ENCODE assay signal across 18 cellular contexts in genomic region chr7:1362301-1362700, GRCh38.
DNase-seq lines count a peak whose midpoint lies in the region; ATAC-seq, FAIRE-seq and TF ChIP-seq lines count a peak whose summit lies in the region.
"Had no signal": no experiment of that assay in that cellular context is flagged by ENCODE, and none has a peak within 500 bp of the region (broad histone marks: within the 10 kb centered on the region; RNA-seq: fewer than 3 reads in every experiment).

No MANE protein-coding gene starts in this region.

- WGBS in aorta, 2 donors, result 62% methylated on average over 12 of the region's 12 CpGs

- DNase-seq in left ventricle myocardium superior (peak; percentile 16), left cardiac atrium (no peak), RWPE2 (ENCODE audit: low spot score) (peak; percentile 57), kidney (peak; percentile 72), aorta (peak; percentile 21 to 56)
- DNase-seq: CD8-positive, alpha-beta T cell; COR-L47; DMS153; DMS79 treated with DMSO at 0.1 percent for 48 hours; EL; HCEC 1CT had no signal

- H3K9me3 ChIP-seq in RWPE2 (ENCODE audit: severe bottlenecking) (no peaks in the 10 kb centered on the region), kidney (ENCODE audit: control insufficient read depth in 1 of 2, low read length in 2 of 2) (peaks cover 0 to 6% of the 10 kb centered on the region in 2 donors), aorta (ENCODE audit: control insufficient read depth, low read length) (peaks cover 15% of the 10 kb centered on the region)

- H3K4me1 ChIP-seq in RWPE2 (ENCODE audit: insufficient read depth, poor library complexity, severe bottlenecking) (no peaks in the 10 kb centered on the region), kidney (ENCODE audit: control insufficient read depth in 1 of 2, insufficient read depth in 1 of 2, low read depth in 1 of 2, low read length in 2 of 2) (no peaks in the 10 kb centered on the region), aorta (ENCODE audit: control insufficient read depth in 1 of 2, insufficient read depth in 2 of 2, low read length in 2 of 2) (no peaks in the 10 kb centered on the region)
- H3K4me1 ChIP-seq: A549 had no signal

- peaks cover 2% of the 10 kb centered on the region for H3K27me3 ChIP-seq in RWPE2 (ENCODE audit: insufficient read depth, poor library complexity, severe bottlenecking)
- peaks cover 0 to 2% of the 10 kb centered on the region in 2 donors for H3K27me3 ChIP-seq in aorta (ENCODE audit: control insufficient read depth in 1 of 2, insufficient read depth in 2 of 2, low read length in 1 of 2)

- H3K27ac ChIP-seq in RWPE2 (ENCODE audit: poor library complexity, severe bottlenecking) (no peak overlapping the region), kidney (ENCODE audit: low read depth in 2 of 2, low read length in 2 of 2) (no peak overlapping the region), aorta (ENCODE audit: low read depth in 1 of 2, low read length in 2 of 2) (no peak overlapping the region)
- H3K27ac ChIP-seq: A549 had no signal

- TF ChIP-seq CTCF in RWPE2 (IDR thresholded peaks at IDR 0.05; ENCODE audit: poor library complexity, severe bottlenecking), result no peak
- no peak for TF ChIP-seq CTCF in kidney (IDR thresholded peaks at IDR 0.05; ENCODE audit: borderline replicate concordance, extremely low read depth, insufficient read depth)

- intact Hi-C loops in left ventricle myocardium superior (cut with micrococcal nuclease), result no loop called here
- intact Hi-C loops in left cardiac atrium (cut with DNase I), result no loop called here
- intact Hi-C loops in kidney (cut with DNase I), result no loop called here
- intact Hi-C loops in aorta (cut with DNase I), result no loop called here

- no peak overlapping the region for H3K9ac ChIP-seq in kidney (ENCODE audit: low read length in 2 of 2)

- H3K36me3 ChIP-seq in RWPE2 (ENCODE audit: low read depth), result no peaks in the 10 kb centered on the region
- H3K36me3 ChIP-seq in kidney (ENCODE audit: control insufficient read depth in 1 of 2, insufficient read depth in 2 of 2, low read length in 2 of 2), result no peaks in the 10 kb centered on the region
- H3K36me3 ChIP-seq in aorta (ENCODE audit: control insufficient read depth in 1 of 2, insufficient read depth in 2 of 2, low read length in 1 of 2), result no peaks in the 10 kb centered on the region

- no peak for ATAC-seq in left ventricle myocardium superior
- ATAC-seq in left cardiac atrium, result no peak
- no peak for ATAC-seq in RWPE2 (ENCODE audit: low read depth)
- no peak for ATAC-seq in aorta (ENCODE audit: low FRiP score)
- no peak for ATAC-seq in HG03571 (IDR thresholded peaks at IDR 0.05; ENCODE audit: unreplicated experiment)
- no peak for ATAC-seq in HG03520 (IDR thresholded peaks at IDR 0.05; ENCODE audit: unreplicated experiment)
- ATAC-seq: A549; CD8-positive, alpha-beta T cell; GM23338 had no signal

- H3K4me3 ChIP-seq in RWPE2 (ENCODE audit: severe bottlenecking), result no peak overlapping the region
- H3K4me3 ChIP-seq in kidney (ENCODE audit: low read length in 2 of 2), result no peak overlapping the region
- no peak overlapping the region for H3K4me3 ChIP-seq in aorta (ENCODE audit: low read length in 2 of 2)
- H3K4me3 ChIP-seq: A549, GM23338 had no signal

- no peak for FAIRE-seq in kidney (lab: Jason Lieb, UNC)
- FAIRE-seq: A549, D721Med, G401.6, GM12891 had no signal
